8 cellular contexts compared by ENCODE assay signal in genomic region chr18:31685097-31686082, GRCh38. TPM values are rescaled to one million over a fixed set of nuclear protein-coding genes. Genes with fewer than 3 reads are reported as not detected.
DNase-seq lines count a peak whose midpoint lies in the region; ATAC-seq and TF ChIP-seq lines count a peak whose summit lies in the region.

No MANE protein-coding gene starts in this region.

- peak; percentile 24 for TF ChIP-seq CTCF in mucosa of descending colon (IDR thresholded peaks at IDR 0.05)

- peak overlapping the region in 4 of 8 donors; percentile 29 to 89 (median 54) for H3K27ac Mint-ChIP-seq in CD8-positive, alpha-beta memory T cell
- peak overlapping the region; percentile 84 for H3K27ac Mint-ChIP-seq in stimulated activated naive B cell treated with anti-CD40 and anti-IgM and Interleukin-4, amounts not matched to agents 10 μg/mL and 1 μg/mL and 100 μg/mL, for 72 hours

- ATAC-seq in GM19351 (IDR thresholded peaks at IDR 0.05; ENCODE audit: unreplicated experiment), result peak; percentile 67
- peak; percentile 76 for ATAC-seq in HG03460 (IDR thresholded peaks at IDR 0.05; ENCODE audit: unreplicated experiment)
- peak; percentile 85 for ATAC-seq in mucosa of descending colon
- ATAC-seq in stimulated activated naive B cell treated with anti-CD40 and anti-IgM and Interleukin-4, amounts not matched to agents 10 μg/mL and 1 μg/mL and 100 μg/mL, for 72 hours (replicated peaks), result peak; percentile 83 to 86

- peak; percentile 20 for TF ChIP-seq POLR2A in erythroblast (IDR thresholded peaks at IDR 0.05; ENCODE audit: low read length)

- H3K4me1 Mint-ChIP-seq in CD8-positive, alpha-beta memory T cell, result peaks cover 13 to 20% (median 19%) of the 10 kb centered on the region in 3 donors
- peaks cover 13 to 16% of the 10 kb centered on the region in 2 donors for H3K4me1 Mint-ChIP-seq in stimulated activated naive B cell treated with anti-CD40 and anti-IgM and Interleukin-4, amounts not matched to agents 10 μg/mL and 1 μg/mL and 100 μg/mL, for 72 hours

- no peak overlapping the region for H3K27ac ChIP-seq in CD8-positive, alpha-beta memory T cell (ENCODE audit: low read depth, low read length)

- peak overlapping the region; percentile 57 for H3K4me3 ChIP-seq in CD8-positive, alpha-beta memory T cell (ENCODE audit: low read length)
- peak overlapping the region; percentile 37 for H3K4me3 ChIP-seq in mucosa of descending colon

- POLR2A ChIA-PET in CD8-positive, alpha-beta memory T cell (lab: Charles Lee), result no interaction called here

- intact Hi-C loops in mucosa of descending colon (cut with DNase I, micrococcal nuclease), result loop anchor here in 1 of 2 donors (5.0 kb wide), 1 partner anchor 48 kb away; no protein-coding TSS in a partner anchor

- peak; percentile 8 to 57 (median 17) for DNase-seq in CD8-positive, alpha-beta memory T cell
- DNase-seq in NCI-H748 treated with DMSO at 0.1 percent for 48 hours (lab: John Stamatoyannopoulos, UW) (peak; percentile 72), activated T-cell treated with anti-CD3 and anti-CD28 coated beads for 1 hour (ENCODE audit: low read depth) (peak; percentile 12), erythroblast (lab: John Stamatoyannopoulos, UW) (peak; percentile 92 to 94), mucosa of descending colon (peak; percentile 83 to 88 (median 83))
- DNase-seq in stimulated activated naive B cell treated with anti-CD40 and anti-IgM and Interleukin-4, amounts not matched to agents 10 μg/mL and 1 μg/mL and 100 μg/mL, for 72 hours, result peak; percentile 38

- H3K27me3 ChIP-seq in CD8-positive, alpha-beta memory T cell (ENCODE audit: insufficient read depth, low read length, poor library complexity, severe bottlenecking), result peaks cover 12% of the 10 kb centered on the region

- H3K4me3 Mint-ChIP-seq in CD8-positive, alpha-beta memory T cell, result peak overlapping the region; percentile 81 to 91 (median 82)
- H3K4me3 Mint-ChIP-seq in stimulated activated naive B cell treated with anti-CD40 and anti-IgM and Interleukin-4, amounts not matched to agents 10 μg/mL and 1 μg/mL and 100 μg/mL, for 72 hours, result peak overlapping the region; percentile 80 to 86

- H3K9me3 ChIP-seq in CD8-positive, alpha-beta memory T cell (ENCODE audit: low read length), result no peaks in the 10 kb centered on the region
- no peaks in the 10 kb centered on the region for H3K9me3 ChIP-seq in mucosa of descending colon

- H3K36me3 Mint-ChIP-seq in CD8-positive, alpha-beta memory T cell, result no peaks in the 10 kb centered on the region
- H3K36me3 Mint-ChIP-seq in stimulated activated naive B cell treated with anti-CD40 and anti-IgM and Interleukin-4, amounts not matched to agents 10 μg/mL and 1 μg/mL and 100 μg/mL, for 72 hours, result peaks cover 0 to 4% of the 10 kb centered on the region in 2 donors

- no peaks in the 10 kb centered on the region for H3K36me3 ChIP-seq in CD8-positive, alpha-beta memory T cell (ENCODE audit: insufficient read depth, low read length)
- H3K36me3 ChIP-seq in mucosa of descending colon (ENCODE audit: low read depth), result no peaks in the 10 kb centered on the region

- peaks cover 0 to 5% (median 0%) of the 10 kb centered on the region in 5 donors for H3K9me3 Mint-ChIP-seq in CD8-positive, alpha-beta memory T cell
- H3K9me3 Mint-ChIP-seq in stimulated activated naive B cell treated with anti-CD40 and anti-IgM and Interleukin-4, amounts not matched to agents 10 μg/mL and 1 μg/mL and 100 μg/mL, for 72 hours, result no peaks in the 10 kb centered on the region

- H3K4me1 ChIP-seq in CD8-positive, alpha-beta memory T cell (ENCODE audit: insufficient read depth, low read length), result no peaks in the 10 kb centered on the region
- peaks cover 5% of the 10 kb centered on the region for H3K4me1 ChIP-seq in mucosa of descending colon (ENCODE audit: low read depth)

- H3K27me3 Mint-ChIP-seq in CD8-positive, alpha-beta memory T cell, result peaks cover 23 to 62% of the 10 kb centered on the region in 2 donors
- H3K27me3 Mint-ChIP-seq in stimulated activated naive B cell treated with anti-CD40 and anti-IgM and Interleukin-4, amounts not matched to agents 10 μg/mL and 1 μg/mL and 100 μg/mL, for 72 hours, result peaks cover 18 to 21% of the 10 kb centered on the region in 2 donors

- CTCF ChIA-PET in CD8-positive, alpha-beta memory T cell (lab: Charles Lee), result no interaction called here

RNA-seq across cellular contexts. Expression of gene B4GALT6, which starts 1.0 kb away (rescaled TPM):
- total RNA-seq in CD8-positive, alpha-beta memory T cell, result 1 to 10 TPM; 3.4 to 5.1 TPM
- polyA plus RNA-seq in CD8-positive, alpha-beta memory T cell, result 0.18 TPM
- 1 to 10 TPM; 6.9 to 8.0 (median 7.8) TPM for total RNA-seq in mucosa of descending colon

Comparison
In these comparisons a context has a peak if more than half of its experiments do, and no peak if none do; other contexts are left out.
1. DNase-seq: peak in every context shown above with its lines; median percentile 93 in erythroblast; 83 in mucosa of descending colon; 72 in NCI-H748 treated with DMSO at 0.1 percent for 48 hours; 38 in stimulated activated naive B cell treated with anti-CD40 and anti-IgM and Interleukin-4, amounts not matched to agents 10 μg/mL and 1 μg/mL and 100 μg/mL, for 72 hours; 17 in CD8-positive, alpha-beta memory T cell; 12 in activated T-cell treated with anti-CD3 and anti-CD28 coated beads for 1 hour.